19 cellular contexts compared by ENCODE assay signal in the genomic region with DNA sequence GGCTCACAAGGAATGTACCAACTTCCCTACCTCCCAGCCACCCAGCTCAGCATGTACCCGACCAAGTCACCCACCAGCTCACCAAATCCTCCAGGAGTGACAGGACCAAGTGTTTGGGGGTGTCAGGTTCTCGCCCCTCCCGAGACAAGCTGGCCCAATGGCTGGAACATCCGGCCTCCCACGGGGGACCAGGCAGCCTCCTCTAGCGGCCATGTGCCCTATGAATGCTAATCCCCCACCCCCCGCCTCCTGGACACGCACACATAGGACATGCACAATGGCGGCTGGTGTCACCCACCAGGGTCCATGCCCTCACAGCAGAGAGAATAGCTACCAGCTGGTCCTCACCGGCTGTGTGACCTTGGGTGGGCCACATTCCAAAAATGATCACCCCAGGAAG.
"Had no signal": no experiment of that assay in that cellular context is flagged by ENCODE, and none has a peak within 500 bp of the region (broad histone marks: within the 10 kb centered on the region; RNA-seq: fewer than 3 reads in every experiment).

No MANE protein-coding gene starts in this region.

- H3K27ac ChIP-seq: pancreas, prostate gland, testis, transverse colon had no signal

- H3K9me3 ChIP-seq: esophagus squamous epithelium, mucosa of descending colon, pancreas, prostate gland, testis, transverse colon had no signal

- H3K27me3 ChIP-seq: pancreas, testis, transverse colon had no signal

- H3K4me2 ChIP-seq: smooth muscle cell had no signal

- DNase-seq: esophagus squamous epithelium; foreskin fibroblast; hippocampal formation; left colon; mucosa of descending colon; natural killer cell; nucleus accumbens; pancreas; retina; stimulated activated CD4-positive, alpha-beta T cell treated with anti-CD3 and anti-CD28 coated beads, Interleukin-15, amount 100 ng/mL, for 24 hours; stimulated activated CD4-positive, alpha-beta T cell treated with anti-CD3 and anti-CD28 coated beads, Interleukin-1b, Interleukin-23, amount 100 ng/mL, for 48 hours; stimulated activated CD4-positive, alpha-beta T cell treated with anti-CD3 and anti-CD28 coated beads, Interleukin-4, amount 100 ng/mL, for 4 hours; stimulated activated naive B cell treated with anti-CD40 and anti-IgM and Interleukin-4, amounts not matched to agents 10 μg/mL and 1 μg/mL and 100 μg/mL, for 72 hours; stimulated activated naive CD8-positive, alpha-beta T cell treated with anti-CD3 and anti-CD28 coated beads, Interleukin-15, amount 100 ng/mL, for 72 hours; testis; transverse colon had no signal

- H3K36me3 ChIP-seq: esophagus squamous epithelium, pancreas, prostate gland, transverse colon had no signal

- H3K4me3 ChIP-seq: esophagus squamous epithelium, mucosa of descending colon, pancreas, prostate gland, smooth muscle cell, testis, transverse colon had no signal

- ATAC-seq: left colon; mucosa of descending colon; natural killer cell; pancreas; sciatic nerve; stimulated activated naive B cell treated with anti-CD40 and anti-IgM and Interleukin-4, amounts not matched to agents 10 μg/mL and 1 μg/mL and 100 μg/mL, for 72 hours; stimulated activated naive CD8-positive, alpha-beta T cell treated with anti-CD3 and anti-CD28 coated beads, Interleukin-15, amount 100 ng/mL, for 72 hours had no signal

- H3K4me1 ChIP-seq: prostate gland had no signal
